15 cellular contexts compared by ENCODE assay signal in the genomic region with DNA sequence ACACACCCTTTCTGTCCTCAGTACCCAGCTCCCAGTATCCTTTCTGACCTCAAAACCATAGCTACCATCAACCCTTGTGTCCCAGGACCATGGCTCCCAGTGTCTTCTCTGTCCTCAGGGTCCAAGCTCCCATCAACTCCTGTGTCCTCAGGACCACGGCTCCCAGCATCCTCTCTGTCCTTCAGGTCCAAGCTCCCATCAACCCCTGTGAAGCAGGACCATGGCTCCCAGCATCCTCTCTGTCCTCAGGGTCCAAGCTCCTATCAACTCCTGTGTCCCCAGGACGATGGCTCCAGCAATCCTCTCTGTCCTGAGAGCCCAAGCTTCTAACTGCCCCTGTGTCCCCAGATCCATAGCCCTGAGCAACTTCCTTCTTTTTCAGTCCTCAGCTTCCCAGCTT. TPM values are rescaled to one million over a fixed set of nuclear protein-coding genes. Genes with fewer than 3 reads are reported as not detected.
A peak's percentile ranks its signal among the peaks of the same experiment; 100 is the strongest.
DNase-seq lines count a peak whose midpoint lies in the region; ATAC-seq and TF ChIP-seq lines count a peak whose summit lies in the region.
"Had no signal": no experiment of that assay in that cellular context is flagged by ENCODE, and none has a peak within 500 bp of the region (broad histone marks: within the 10 kb centered on the region; RNA-seq: fewer than 3 reads in every experiment).

No MANE protein-coding gene starts in this region.

- H3K27me3 Mint-ChIP-seq in CD14-positive monocyte (ENCODE audit: low read depth in 3 of 3): peaks cover 46 to 48% (median 48%) of the 10 kb centered on the region in 3 donors
- peaks cover 16 to 41% of the 10 kb centered on the region in 2 donors for H3K27me3 Mint-ChIP-seq in CD8-positive, alpha-beta memory T cell
- H3K27me3 Mint-ChIP-seq in activated T-helper 1 cell treated with anti-CD3 and anti-CD28 coated beads, Interleukin-12 subunit alpha, Interleukin-12 subunit beta, Interleukin-2, Interleukin-4 antibody, amounts not matched to agents 30 ng/mL and 10 ng/mL and 1 ng/mL, durations not matched to agents 14 hours and 24 hours and 36 hours (ENCODE audit: insufficient read depth): peaks cover 37% of the 10 kb centered on the region

- H3K27ac ChIP-seq in CD8-positive, alpha-beta memory T cell (ENCODE audit: low read depth, low read length): no peak overlapping the region
- no peak overlapping the region for H3K27ac ChIP-seq in mesendoderm (ENCODE audit: low read depth, low read length)
- H3K27ac ChIP-seq: left lung, SJSA1 had no signal

- H3K4me3 ChIP-seq in CD8-positive, alpha-beta memory T cell (ENCODE audit: low read length): no peak overlapping the region
- no peak overlapping the region for H3K4me3 ChIP-seq in mesendoderm (ENCODE audit: low read length)
- H3K4me3 ChIP-seq: left lung, SJSA1 had no signal

- H3K23ac ChIP-seq in mesendoderm (ENCODE audit: low read length): no peak overlapping the region

- peak overlapping the region; percentile 39 to 56 for H3K4me3 Mint-ChIP-seq in CD14-positive monocyte
- peak overlapping the region; percentile 56 to 80 (median 71) for H3K4me3 Mint-ChIP-seq in CD8-positive, alpha-beta memory T cell
- H3K4me3 Mint-ChIP-seq in activated T-helper 1 cell treated with anti-CD3 and anti-CD28 coated beads, Interleukin-12 subunit alpha, Interleukin-12 subunit beta, Interleukin-2, Interleukin-4 antibody, amounts not matched to agents 30 ng/mL and 10 ng/mL and 1 ng/mL, durations not matched to agents 14 hours and 24 hours and 36 hours: peak overlapping the region; percentile 74

- no CpG with 5 or more reads among the region's 2 CpGs for WGBS in mesendoderm (ENCODE audit: extremely low coverage, insufficient coverage, low lambda C conversion rate)

- no peak overlapping the region for H3K4me2 ChIP-seq in mesendoderm (ENCODE audit: low read length)

- intact Hi-C loops in CD14-positive monocyte (cut with micrococcal nuclease): no loop called here
- intact Hi-C loops in activated T-helper 1 cell treated with anti-CD3 and anti-CD28 coated beads, Interleukin-12 subunit alpha, Interleukin-12 subunit beta, Interleukin-2, Interleukin-4 antibody, amounts not matched to agents 30 ng/mL and 10 ng/mL and 1 ng/mL, durations not matched to agents 14 hours and 24 hours and 36 hours (cut with micrococcal nuclease): loop anchor here (10.0 kb wide), 1 partner anchor 197 kb away; no protein-coding TSS in a partner anchor

- H3K27ac Mint-ChIP-seq in CD14-positive monocyte: no peak overlapping the region
- peak overlapping the region in 2 of 8 donors; percentile 22 to 64 for H3K27ac Mint-ChIP-seq in CD8-positive, alpha-beta memory T cell
- H3K27ac Mint-ChIP-seq in activated T-helper 1 cell treated with anti-CD3 and anti-CD28 coated beads, Interleukin-12 subunit alpha, Interleukin-12 subunit beta, Interleukin-2, Interleukin-4 antibody, amounts not matched to agents 30 ng/mL and 10 ng/mL and 1 ng/mL, durations not matched to agents 14 hours and 24 hours and 36 hours: peak overlapping the region; percentile 46

- ATAC-seq in HG02678 (IDR thresholded peaks at IDR 0.05; ENCODE audit: unreplicated experiment): no peak
- ATAC-seq: left lung had no signal

- no peak overlapping the region for H3K9ac ChIP-seq in mesendoderm (ENCODE audit: low read length)

- TF ChIP-seq CTCF in CD14-positive monocyte (IDR thresholded peaks at IDR 0.05): no peak

- H3K56ac ChIP-seq in mesendoderm (ENCODE audit: low read length): no peak overlapping the region

- no peak overlapping the region for H2BK15ac ChIP-seq in mesendoderm (replicated peaks; ENCODE audit: low read depth)

- no peak overlapping the region for H4K5ac ChIP-seq in mesendoderm (ENCODE audit: low read length)

- peaks cover 16% of the 10 kb centered on the region for H3K4me1 Mint-ChIP-seq in CD14-positive monocyte
- H3K4me1 Mint-ChIP-seq in CD8-positive, alpha-beta memory T cell: peaks cover 6 to 21% (median 9%) of the 10 kb centered on the region in 3 donors
- H3K4me1 Mint-ChIP-seq in activated T-helper 1 cell treated with anti-CD3 and anti-CD28 coated beads, Interleukin-12 subunit alpha, Interleukin-12 subunit beta, Interleukin-2, Interleukin-4 antibody, amounts not matched to agents 30 ng/mL and 10 ng/mL and 1 ng/mL, durations not matched to agents 14 hours and 24 hours and 36 hours (ENCODE audit: low read depth): no peaks in the 10 kb centered on the region

- H3K4me1 ChIP-seq in CD8-positive, alpha-beta memory T cell (ENCODE audit: insufficient read depth, low read length): peaks cover 12% of the 10 kb centered on the region
- no peaks in the 10 kb centered on the region for H3K4me1 ChIP-seq in mesendoderm (ENCODE audit: control insufficient read depth, low read depth, low read length)

- DNase-seq in CD14-positive monocyte (ENCODE audit: low spot score) (no peak), mesendoderm (peak; percentile 44), NK-92 (lab: John Stamatoyannopoulos, UW; ENCODE audit: unreplicated experiment) (no peak), kidney glomerular epithelial cell (lab: John Stamatoyannopoulos, UW) (no peak)
- DNase-seq in CD8-positive, alpha-beta memory T cell: no peak
- DNase-seq in activated T-helper 1 cell treated with anti-CD3 and anti-CD28 coated beads, Interleukin-12 subunit alpha, Interleukin-12 subunit beta, Interleukin-2, Interleukin-4 antibody, amounts not matched to agents 30 ng/mL and 10 ng/mL and 1 ng/mL, durations not matched to agents 14 hours and 24 hours and 36 hours (ENCODE audit: low spot score): no peak
- no peak for DNase-seq in activated CD4-positive, CD25-positive, alpha-beta regulatory T cell treated with anti-CD3 and anti-CD28 coated beads, Interleukin-2, amount 50 U/mL, for 72 hours
- DNase-seq: AML-193, DMS53, NCI-H146, NCI-H446 had no signal

- H3K18ac ChIP-seq in mesendoderm (ENCODE audit: low read length): no peak overlapping the region

- H3K9me3 Mint-ChIP-seq in CD14-positive monocyte: peaks cover 0 to 23% (median 11%) of the 10 kb centered on the region in 7 donors
- H3K9me3 Mint-ChIP-seq in CD8-positive, alpha-beta memory T cell: peaks cover 0 to 3% (median 0%) of the 10 kb centered on the region in 5 donors
- no peaks in the 10 kb centered on the region for H3K9me3 Mint-ChIP-seq in activated T-helper 1 cell treated with anti-CD3 and anti-CD28 coated beads, Interleukin-12 subunit alpha, Interleukin-12 subunit beta, Interleukin-2, Interleukin-4 antibody, amounts not matched to agents 30 ng/mL and 10 ng/mL and 1 ng/mL, durations not matched to agents 14 hours and 24 hours and 36 hours

- no peaks in the 10 kb centered on the region for H3K79me2 ChIP-seq in mesendoderm (ENCODE audit: control insufficient read depth, insufficient read depth, low read length)

- H2BK5ac ChIP-seq in mesendoderm (ENCODE audit: low read length): no peak overlapping the region

- no peak overlapping the region for H4K8ac ChIP-seq in mesendoderm (ENCODE audit: low read depth, low read length)

- no peak overlapping the region for H3K4ac ChIP-seq in mesendoderm (ENCODE audit: low read depth, low read length)

- peaks cover 25 to 26% of the 10 kb centered on the region in 2 donors for H3K36me3 Mint-ChIP-seq in CD14-positive monocyte
- H3K36me3 Mint-ChIP-seq in CD8-positive, alpha-beta memory T cell: peaks cover 0 to 3% (median 3%) of the 10 kb centered on the region in 3 donors
- H3K36me3 Mint-ChIP-seq in activated T-helper 1 cell treated with anti-CD3 and anti-CD28 coated beads, Interleukin-12 subunit alpha, Interleukin-12 subunit beta, Interleukin-2, Interleukin-4 antibody, amounts not matched to agents 30 ng/mL and 10 ng/mL and 1 ng/mL, durations not matched to agents 14 hours and 24 hours and 36 hours (ENCODE audit: low read depth): peaks cover 1% of the 10 kb centered on the region

- H3K9me3 ChIP-seq in CD8-positive, alpha-beta memory T cell (ENCODE audit: low read length): no peaks in the 10 kb centered on the region
- H3K9me3 ChIP-seq: left lung, SJSA1 had no signal

- H3K79me1 ChIP-seq in mesendoderm (ENCODE audit: low read length): no peaks in the 10 kb centered on the region

- CTCF ChIA-PET in CD8-positive, alpha-beta memory T cell (lab: Charles Lee): no interaction called here

- POLR2A ChIA-PET in CD8-positive, alpha-beta memory T cell (lab: Charles Lee): interaction anchor here (0.6 kb wide), 2 partner anchors 22 to 27 kb away, joined by 3 to 4 read pairs; no protein-coding TSS in a partner anchor

- no peaks in the 10 kb centered on the region for H3K36me3 ChIP-seq in CD8-positive, alpha-beta memory T cell (ENCODE audit: insufficient read depth, low read length)
- H3K36me3 ChIP-seq in mesendoderm (ENCODE audit: control insufficient read depth, insufficient read depth, low read length): no peaks in the 10 kb centered on the region
- H3K36me3 ChIP-seq: SJSA1 had no signal

- no peak overlapping the region for H2AK5ac ChIP-seq in mesendoderm (ENCODE audit: low read length)

- H2BK120ac ChIP-seq in mesendoderm (ENCODE audit: low read depth, low read length): no peak overlapping the region

- H3K27me3 ChIP-seq in CD8-positive, alpha-beta memory T cell (ENCODE audit: insufficient read depth, low read length, poor library complexity, severe bottlenecking): peaks cover 15% of the 10 kb centered on the region
- peaks cover 8% of the 10 kb centered on the region for H3K27me3 ChIP-seq in mesendoderm (ENCODE audit: insufficient read depth, low read length, poor library complexity)

RNA-seq across cellular contexts. Expression of a gene that starts 1.7 kb away (rescaled TPM):
- under 1 TPM; 0.10 to 0.31 TPM for polyA plus RNA-seq in CD14-positive monocyte
- total RNA-seq in CD8-positive, alpha-beta memory T cell: under 1 TPM; 0.24 to 0.57 TPM
- not detected for polyA plus RNA-seq in CD8-positive, alpha-beta memory T cell
- total RNA-seq in activated T-helper 1 cell treated with anti-CD3 and anti-CD28 coated beads, Interleukin-12 subunit alpha, Interleukin-12 subunit beta, Interleukin-2, Interleukin-4 antibody, amounts not matched to agents 30 ng/mL and 10 ng/mL and 1 ng/mL, durations not matched to agents 14 hours and 24 hours and 36 hours: 0.32 and 0.39 TPM in 2 replicates
- 9.1 TPM for polyA plus RNA-seq in mesendoderm (2013, experiment 1 of 2)
- 9.5 TPM for polyA plus RNA-seq in mesendoderm (2013, experiment 2 of 2)
- total RNA-seq: SJSA1 had no signal

RNA-seq across cellular contexts. Expression of a gene that starts 21.9 kb away (rescaled TPM):
- polyA plus RNA-seq in CD14-positive monocyte: 1 to 10 TPM; 3.8 to 3.9 TPM
- total RNA-seq in CD8-positive, alpha-beta memory T cell: 10 to 100 TPM; 23.6 to 23.8 TPM
- 22.0 TPM for polyA plus RNA-seq in CD8-positive, alpha-beta memory T cell
- total RNA-seq in activated T-helper 1 cell treated with anti-CD3 and anti-CD28 coated beads, Interleukin-12 subunit alpha, Interleukin-12 subunit beta, Interleukin-2, Interleukin-4 antibody, amounts not matched to agents 30 ng/mL and 10 ng/mL and 1 ng/mL, durations not matched to agents 14 hours and 24 hours and 36 hours: 17.9 and 20.3 TPM in 2 replicates
- 8.1 TPM for polyA plus RNA-seq in mesendoderm (2013, experiment 1 of 2)
- polyA plus RNA-seq in mesendoderm (2013, experiment 2 of 2): 8.6 TPM

RNA-seq across cellular contexts. Expression of a gene that starts 28.6 kb away (rescaled TPM):
- 100 to 1,000 TPM; 212 to 284 TPM for polyA plus RNA-seq in CD14-positive monocyte
- 1 to 10 TPM; 2.7 to 5.0 TPM for total RNA-seq in CD8-positive, alpha-beta memory T cell
- 3.8 TPM for polyA plus RNA-seq in CD8-positive, alpha-beta memory T cell
- total RNA-seq in activated T-helper 1 cell treated with anti-CD3 and anti-CD28 coated beads, Interleukin-12 subunit alpha, Interleukin-12 subunit beta, Interleukin-2, Interleukin-4 antibody, amounts not matched to agents 30 ng/mL and 10 ng/mL and 1 ng/mL, durations not matched to agents 14 hours and 24 hours and 36 hours: 10.9 and 12.1 TPM in 2 replicates
- polyA plus RNA-seq in mesendoderm (2013, experiment 1 of 2): 11.2 TPM
- polyA plus RNA-seq in mesendoderm (2013, experiment 2 of 2): 10.8 TPM

RNA-seq across cellular contexts. Expression of a gene that starts 29.4 kb away (rescaled TPM):
- not detected for polyA plus RNA-seq in CD14-positive monocyte
- under 1 TPM; 0.24 to 0.58 TPM for total RNA-seq in CD8-positive, alpha-beta memory T cell
- polyA plus RNA-seq in CD8-positive, alpha-beta memory T cell: 0.26 TPM
- 0.10 and 0.13 TPM in 2 replicates for total RNA-seq in activated T-helper 1 cell treated with anti-CD3 and anti-CD28 coated beads, Interleukin-12 subunit alpha, Interleukin-12 subunit beta, Interleukin-2, Interleukin-4 antibody, amounts not matched to agents 30 ng/mL and 10 ng/mL and 1 ng/mL, durations not matched to agents 14 hours and 24 hours and 36 hours
- 0.08 TPM for polyA plus RNA-seq in mesendoderm (2013, experiment 1 of 2)
- 0.08 TPM for polyA plus RNA-seq in mesendoderm (2013, experiment 2 of 2)
- total RNA-seq: SJSA1, temporal lobe had no signal

RNA-seq across cellular contexts. Expression of a gene that starts 44.9 kb away (rescaled TPM):
- polyA plus RNA-seq in CD14-positive monocyte: 1 to 10 TPM; 7.2 to 8.4 TPM
- total RNA-seq in CD8-positive, alpha-beta memory T cell: 10 to 100 TPM; 19.5 to 20.9 TPM
- 9.3 TPM for polyA plus RNA-seq in CD8-positive, alpha-beta memory T cell
- total RNA-seq in activated T-helper 1 cell treated with anti-CD3 and anti-CD28 coated beads, Interleukin-12 subunit alpha, Interleukin-12 subunit beta, Interleukin-2, Interleukin-4 antibody, amounts not matched to agents 30 ng/mL and 10 ng/mL and 1 ng/mL, durations not matched to agents 14 hours and 24 hours and 36 hours: 17.3 and 18.6 TPM in 2 replicates
- 19.7 TPM for polyA plus RNA-seq in mesendoderm (2013, experiment 1 of 2)
- polyA plus RNA-seq in mesendoderm (2013, experiment 2 of 2): 20.0 TPM
